29 cellular contexts compared by ENCODE assay signal in the genomic region with DNA sequence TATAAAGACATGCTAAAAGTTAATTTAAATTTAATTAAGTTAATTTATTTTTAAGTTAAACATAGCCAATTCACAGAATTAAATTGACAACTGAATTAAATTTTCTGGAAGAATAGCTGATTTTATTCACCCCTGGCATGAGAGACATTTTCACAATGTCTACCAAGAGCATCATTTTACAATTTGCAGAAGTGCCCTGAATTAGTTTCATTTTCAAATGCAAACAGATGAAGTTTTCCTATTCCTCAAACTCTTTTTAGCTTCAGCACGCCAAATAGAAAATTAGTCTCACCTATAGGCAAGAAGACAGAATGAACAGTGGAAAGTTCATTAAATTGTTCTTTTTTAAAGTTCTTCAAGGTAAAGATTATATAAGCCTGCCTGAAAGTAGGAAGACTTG.
"Had no signal": no experiment of that assay in that cellular context is flagged by ENCODE, and none has a peak within 500 bp of the region (broad histone marks: within the 10 kb centered on the region; RNA-seq: fewer than 3 reads in every experiment).

No MANE protein-coding gene starts in this region.

- H3K27ac ChIP-seq: body of pancreas, breast epithelium, coronary artery, SJSA1, WERI-Rb-1 had no signal

- H3K4me3 ChIP-seq: body of pancreas, breast epithelium, coronary artery, K562, SJSA1 had no signal

- DNase-seq: activated CD4-positive, alpha-beta T cell treated with anti-CD3 and anti-CD28 coated beads for 1 hour; activated CD4-positive, alpha-beta T cell treated with anti-CD3 and anti-CD28 coated beads for 48 hours; activated CD4-positive, CD25-positive, alpha-beta regulatory T cell; activated CD8-positive, alpha-beta T cell treated with anti-CD3 and anti-CD28 coated beads for 36 hours; activated gamma-delta T cell; activated naive CD4-positive, alpha-beta T cell treated with Interleukin-2 at 50 U/mL for 16 hours; activated naive CD8-positive, alpha-beta T cell treated with anti-CD3 and anti-CD28 coated beads, Interleukin-2, amount 10 ng/mL, durations not matched to agents 7 days and 5 days; activated T-cell treated with anti-CD3 and anti-CD28 coated beads, Interleukin-2, amount 50 U/mL, for 24 hours; amygdala; body of pancreas; IMR-90; NCI-H1105; NCI-H1417 treated with DMSO at 0.1 percent for 48 hours; NCI-H1694; NCI-H1930; NCI-H2081 treated with DMSO at 0.1 percent for 48 hours; NCI-H345; NCI-H524 treated with DMSO at 0.1 percent for 48 hours; Right ventricle myocardium superior; SK-N-SH; SW 1271; T-helper 1 cell; T-helper 2 cell; T-helper 9 cell; WERI-Rb-1 had no signal

- H3K9ac ChIP-seq: SK-N-SH had no signal

- H3K4me1 ChIP-seq: body of pancreas, breast epithelium, SJSA1 had no signal

- ATAC-seq: activated CD8-positive, alpha-beta T cell treated with anti-CD3 and anti-CD28 coated beads for 36 hours; body of pancreas; K562 had no signal

- H3K9me3 ChIP-seq: body of pancreas, SJSA1, SK-N-SH had no signal

- H3K4me2 ChIP-seq: SK-N-SH had no signal

- H3K9me2 ChIP-seq: SK-N-SH had no signal

- H3K27me3 ChIP-seq: body of pancreas, breast epithelium, SJSA1 had no signal

- H3K36me3 ChIP-seq: breast epithelium, SJSA1, WERI-Rb-1 had no signal
